Comparison of ENCODE assay signal across 18 cellular contexts in the genomic region with DNA sequence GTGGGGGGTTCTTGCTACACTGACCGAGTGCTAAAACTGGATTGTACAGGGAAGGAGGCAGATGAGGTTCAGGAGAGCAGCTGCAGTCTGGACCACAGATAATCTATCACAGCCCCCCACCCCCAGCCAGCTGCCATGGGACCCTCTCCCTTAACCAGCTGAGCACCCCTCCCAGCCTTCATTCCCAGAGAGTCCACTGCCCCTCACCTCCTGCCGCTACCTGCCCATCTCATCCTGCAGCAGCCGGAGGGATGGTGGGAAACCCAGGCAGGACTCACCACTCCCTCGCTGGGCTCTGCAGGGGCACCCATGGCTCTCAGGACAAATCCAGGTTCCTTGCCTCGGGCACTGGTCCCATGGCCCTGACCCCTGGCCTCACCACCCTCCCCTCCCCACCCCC.
"Had no signal": no experiment of that assay in that cellular context is flagged by ENCODE, and none has a peak within 500 bp of the region (broad histone marks: within the 10 kb centered on the region; RNA-seq: fewer than 3 reads in every experiment).

No MANE protein-coding gene starts in this region.

- H3K27me3 ChIP-seq: body of pancreas, uterus had no signal

- H3K9me3 ChIP-seq: body of pancreas, esophagus muscularis mucosa, suprapubic skin, uterus had no signal

- H3K4me1 ChIP-seq: body of pancreas, esophagus muscularis mucosa, parathyroid adenoma, suprapubic skin, uterus had no signal

- H3K27ac Mint-ChIP-seq: activated CD4-positive, alpha-beta memory T cell treated with anti-CD3 and anti-CD28 coated beads for 36 hours; activated T-helper 17 cell treated with anti-CD3 and anti-CD28 coated beads, Interleukin-2, amount 50 U/mL, for 72 hours; memory B cell; T-helper 2 cell treated with Interferon-gamma antibody and Interleukin-4, amounts not matched to agents 5 μg/mL and 100 μg/mL, for 36 hours had no signal

- FAIRE-seq: endometrium had no signal

- H3K4me1 Mint-ChIP-seq: activated T-helper 17 cell treated with anti-CD3 and anti-CD28 coated beads, Interleukin-2, amount 50 U/mL, for 72 hours; memory B cell had no signal

- H3K36me3 Mint-ChIP-seq: activated CD4-positive, alpha-beta memory T cell treated with anti-CD3 and anti-CD28 coated beads for 36 hours; memory B cell had no signal

- DNase-seq: activated CD4-positive, alpha-beta memory T cell treated with anti-CD3 and anti-CD28 coated beads for 36 hours; activated CD4-positive, CD25-positive, alpha-beta regulatory T cell treated with anti-CD3 and anti-CD28 coated beads, Interleukin-2, amount 50 U/mL, for 72 hours; activated naive CD4-positive, alpha-beta T cell treated with anti-CD3 and anti-CD28 coated beads, Interleukin-2, amount 50 U/mL, for 16 hours; glutamatergic neuron; right cardiac atrium; stimulated activated CD4-positive, alpha-beta T cell treated with anti-CD3 and anti-CD28 coated beads, Interleukin-1b, Interleukin-23, amount 100 ng/mL, for 48 hours; stimulated activated naive CD4-positive, alpha-beta T cell; SW 1271; uterus had no signal

- H3K4me3 ChIP-seq: body of pancreas, esophagus muscularis mucosa, smooth muscle cell, suprapubic skin, uterus had no signal

- H3K27ac ChIP-seq: body of pancreas, esophagus muscularis mucosa, parathyroid adenoma, suprapubic skin, uterus had no signal

- ATAC-seq: activated T-helper 17 cell treated with anti-CD3 and anti-CD28 coated beads, Interleukin-2, amount 50 U/mL, for 72 hours; body of pancreas; right cardiac atrium had no signal

- H3K4me2 ChIP-seq: smooth muscle cell had no signal

- H3K4me3 Mint-ChIP-seq: activated CD4-positive, alpha-beta memory T cell treated with anti-CD3 and anti-CD28 coated beads for 36 hours; activated T-helper 17 cell treated with anti-CD3 and anti-CD28 coated beads, Interleukin-2, amount 50 U/mL, for 72 hours; memory B cell; T-helper 2 cell treated with Interferon-gamma antibody and Interleukin-4, amounts not matched to agents 5 μg/mL and 100 μg/mL, for 36 hours had no signal

- H3K9me3 Mint-ChIP-seq: activated CD4-positive, alpha-beta memory T cell treated with anti-CD3 and anti-CD28 coated beads for 36 hours; activated T-helper 17 cell treated with anti-CD3 and anti-CD28 coated beads, Interleukin-2, amount 50 U/mL, for 72 hours; memory B cell; T-helper 2 cell treated with Interferon-gamma antibody and Interleukin-4, amounts not matched to agents 5 μg/mL and 100 μg/mL, for 36 hours had no signal

- H3K36me3 ChIP-seq: esophagus muscularis mucosa, suprapubic skin, uterus had no signal

- H3K79me2 ChIP-seq: parathyroid adenoma had no signal

- H2AFZ ChIP-seq: parathyroid adenoma had no signal

- H3K9ac ChIP-seq: parathyroid adenoma had no signal
